9 cellular contexts compared by ENCODE assay signal in genomic region chr2:54903736-54904554, GRCh38.
A peak's percentile ranks its signal among the peaks of the same experiment; 100 is the strongest.
DNase-seq lines count a peak whose midpoint lies in the region; ATAC-seq, FAIRE-seq and TF ChIP-seq lines count a peak whose summit lies in the region.
"Had no signal": no experiment of that assay in that cellular context is flagged by ENCODE, and none has a peak within 500 bp of the region (broad histone marks: within the 10 kb centered on the region; RNA-seq: fewer than 3 reads in every experiment).

No MANE protein-coding gene starts in this region.

- H3K9me3 Mint-ChIP-seq in glutamatergic neuron (ENCODE audit: unreplicated experiment) = peaks cover 1% of the 10 kb centered on the region
- H3K9me3 Mint-ChIP-seq: naive B cell had no signal

- in situ Hi-C loops in Caki2 (cut with HindIII; ENCODE audit: low pct_unique_long_range_greater_than_20kb, low sequenced_read_pairs) = no loop called here

- DNase-seq in Caki2 (ENCODE audit: low read depth) = peak; percentile 74
- DNase-seq in NOMO-1 treated with dmso at 0.1 percent for 144 hours (lab: John Stamatoyannopoulos, UW; ENCODE audit: unreplicated experiment) = peak; percentile 63
- DNase-seq in activated T-cell treated with anti-CD3 and anti-CD28 coated beads for 4 hours = peak; percentile 47
- DNase-seq in foreskin fibroblast = peak; percentile 98
- peak; percentile 41 for DNase-seq in stimulated activated CD4-positive, alpha-beta T cell treated with anti-CD3 and anti-CD28 coated beads, Interleukin-2, amount 100 ng/mL, for 48 hours
- DNase-seq in GM19239 (ENCODE audit: insufficient read length, low spot score) = no peak
- DNase-seq in glutamatergic neuron = no peak
- DNase-seq: naive B cell had no signal

- TF ChIP-seq CTCF in foreskin fibroblast (IDR thresholded peaks at IDR 0.05; ENCODE audit: low read depth, low read length) (no peak), glutamatergic neuron (IDR thresholded peaks at IDR 0.05; ENCODE audit: partially characterized antibody, unreplicated experiment) (no peak)

- no peak overlapping the region for H3K27ac Mint-ChIP-seq in glutamatergic neuron (ENCODE audit: unreplicated experiment)

- H3K4me3 Mint-ChIP-seq in glutamatergic neuron (ENCODE audit: unreplicated experiment) = no peak overlapping the region
- H3K4me3 Mint-ChIP-seq: naive B cell had no signal

- FAIRE-seq in GM19239 (lab: Jason Lieb, UNC) = no peak

- no peaks in the 10 kb centered on the region for H3K36me3 Mint-ChIP-seq in glutamatergic neuron (ENCODE audit: unreplicated experiment)
- H3K36me3 Mint-ChIP-seq: naive B cell had no signal

- peak overlapping the region in 1 of 2 donors; percentile 2 for H3K4me3 ChIP-seq in foreskin fibroblast (ENCODE audit: low read depth in 1 of 2, low read length in 2 of 2)

- peaks cover 1% of the 10 kb centered on the region for H3K27me3 Mint-ChIP-seq in glutamatergic neuron (ENCODE audit: unreplicated experiment)
- H3K27me3 Mint-ChIP-seq: naive B cell had no signal

- ATAC-seq in GM21367 (IDR thresholded peaks at IDR 0.05; ENCODE audit: unreplicated experiment) = no peak

- H3K4me1 Mint-ChIP-seq in glutamatergic neuron (ENCODE audit: low read depth, unreplicated experiment) = peaks cover 5% of the 10 kb centered on the region
- H3K4me1 Mint-ChIP-seq: naive B cell had no signal

Comparison
In these comparisons a context has a peak if more than half of its experiments do, and no peak if none do; other contexts are left out.
1. DNase-seq: peak in Caki2 (single experiment), NOMO-1 treated with dmso at 0.1 percent for 144 hours (single experiment), activated T-cell treated with anti-CD3 and anti-CD28 coated beads for 4 hours (single experiment), foreskin fibroblast (2 of 2) and stimulated activated CD4-positive, alpha-beta T cell treated with anti-CD3 and anti-CD28 coated beads, Interleukin-2, amount 100 ng/mL, for 48 hours (2 of 2); none in GM19239 (single experiment) and glutamatergic neuron (single experiment).